8 cellular contexts compared by ENCODE assay signal in the genomic region with DNA sequence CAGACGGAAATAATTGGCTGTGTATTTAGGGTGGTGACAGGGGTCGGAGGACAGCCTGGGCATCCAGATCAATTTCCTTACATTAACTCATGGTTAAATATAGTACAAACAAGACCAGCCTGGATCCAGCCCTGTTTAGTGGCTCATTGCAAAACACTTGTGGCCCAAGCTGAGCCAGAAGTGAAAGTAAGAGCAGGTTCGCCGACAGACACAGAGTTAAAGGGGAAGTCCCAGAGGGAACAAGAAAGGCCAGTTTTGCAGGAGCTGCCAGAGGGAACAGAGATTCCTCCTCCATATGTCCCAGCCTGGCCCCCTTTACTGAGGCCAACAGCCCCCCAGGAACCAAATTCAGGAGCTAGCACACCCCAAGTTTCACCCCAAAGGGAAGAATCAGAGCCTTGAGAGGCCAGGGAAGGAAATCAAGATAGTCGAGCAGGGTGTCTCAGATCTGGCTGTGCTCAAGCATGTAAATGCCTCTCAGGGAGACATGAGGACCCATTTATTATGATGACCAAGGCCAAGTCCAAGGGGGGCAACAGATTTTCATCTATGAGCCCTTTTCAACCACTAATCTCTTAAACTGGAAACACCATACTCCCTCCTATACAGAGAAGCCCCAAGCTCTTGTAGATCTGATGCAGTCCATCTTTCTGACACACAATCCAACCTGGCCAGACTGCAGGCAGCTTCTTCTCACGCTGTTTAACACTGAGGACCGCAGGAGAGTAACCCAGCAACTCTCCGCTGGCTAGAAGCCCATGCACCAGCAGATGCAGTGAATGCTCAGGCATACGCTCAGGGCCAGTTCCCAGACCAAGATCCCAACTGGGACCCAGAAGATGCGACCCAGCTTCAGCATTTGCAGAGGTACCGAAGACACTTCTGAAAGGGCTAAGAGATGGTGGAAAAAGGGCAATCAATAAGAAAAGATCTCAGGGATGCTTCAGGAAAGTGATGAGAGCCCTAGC. TPM values are rescaled to one million over a fixed set of nuclear protein-coding genes. Genes with fewer than 3 reads are reported as not detected.
A peak's percentile ranks its signal among the peaks of the same experiment; 100 is the strongest.
DNase-seq lines count a peak whose midpoint lies in the region; ATAC-seq, FAIRE-seq and TF ChIP-seq lines count a peak whose summit lies in the region.

No MANE protein-coding gene starts in this region.

- CTCF ChIA-PET in mammary epithelial cell (lab: Charles Lee; ENCODE audit: low non-redundant PET): no interaction called here

- H3K4me1 ChIP-seq in OCI-LY1 (ENCODE audit: insufficient read depth, low read length, severe bottlenecking) (peaks cover 10% of the 10 kb centered on the region), mammary epithelial cell (ENCODE audit: insufficient read depth, low read length) (no peaks in the 10 kb centered on the region), thyroid gland (peaks cover 12 to 15% of the 10 kb centered on the region in 2 donors)

- no peaks in the 10 kb centered on the region for H3K36me3 Mint-ChIP-seq in mesothelial cell of epicardium

- H3K9ac ChIP-seq in OCI-LY1 (ENCODE audit: low read length) (no peak overlapping the region; the same call in 1 of the 2 replicates), mammary epithelial cell (ENCODE audit: insufficient read depth, low read length) (no peak overlapping the region)

- dilution Hi-C loops in mammary epithelial cell (cut with HindIII; ENCODE audit: low sequenced_read_pairs): no loop called here

- no peaks in the 10 kb centered on the region for H3K27me3 Mint-ChIP-seq in mesothelial cell of epicardium (ENCODE audit: low read depth)

- H2AFZ ChIP-seq in OCI-LY1 (ENCODE audit: low read length) (0 out of 2 replicates have a peak overlapping the region, but pooled peaks have one; percentile 6), mammary epithelial cell (ENCODE audit: low read depth, low read length) (peak overlapping the region; percentile 93)

- peak; percentile 96 for ATAC-seq in GM18502 (IDR thresholded peaks at IDR 0.05; ENCODE audit: poor library complexity, unreplicated experiment)
- ATAC-seq in HG02885 (IDR thresholded peaks at IDR 0.05; ENCODE audit: poor library complexity, unreplicated experiment): peak; percentile 95

- H3K27me3 ChIP-seq in OCI-LY1 (ENCODE audit: insufficient read depth, low read length) (peaks cover 12% of the 10 kb centered on the region; the same call in 1 of the 2 replicates), mammary epithelial cell (ENCODE audit: insufficient read depth, low read length) (no peaks in the 10 kb centered on the region), thyroid gland (no peaks in the 10 kb centered on the region)

- no TSS peak for BruUV-seq in mammary epithelial cell (replicated peaks; lab: Mats Ljungman, UMichigan)

- no peaks in the 10 kb centered on the region for H3K79me2 ChIP-seq in OCI-LY1 (ENCODE audit: insufficient read depth, low read length)
- no peaks in the 10 kb centered on the region for H3K79me2 ChIP-seq in mammary epithelial cell (ENCODE audit: insufficient read depth, low read length)

- H3K4me3 ChIP-seq in OCI-LY1 (ENCODE audit: low read depth, low read length, poor library complexity, severe bottlenecking): peak overlapping the region; percentile 24
- peak overlapping the region; percentile 8 to 37 (median 21) for H3K4me3 ChIP-seq in mammary epithelial cell (replicated peaks in 1 of 3; ENCODE audit: insufficient read depth in 1 of 3, low read depth in 2 of 3, low read length in 3 of 3)
- H3K4me3 ChIP-seq in thyroid gland (replicated peaks in 1 of 3): peak overlapping the region in 1 of 3 donors; percentile 21

- WGBS in mammary epithelial cell (ENCODE audit: low coverage, missing lambda C conversion rate): 54% methylated on average over 9 of the region's 11 CpGs
- 41 to 45% methylated on average over 11 of the region's 11 CpGs for WGBS in thyroid gland, 2 donors

- no peaks in the 10 kb centered on the region for H3K9me3 Mint-ChIP-seq in mesothelial cell of epicardium

- TF ChIP-seq POLR2A in thyroid gland (IDR thresholded peaks at IDR 0.05): no peak

- H3K27ac Mint-ChIP-seq in mesothelial cell of epicardium: peak overlapping the region; percentile 96

- DNase-seq in mammary epithelial cell (peak; percentile 83), mesothelial cell of epicardium (ENCODE audit: low spot score in 2 of 2, unreplicated experiment in 2 of 2) (peak in 1 of 2 experiments; percentile 47), thyroid gland (peak; percentile 70 to 75), superior temporal gyrus (ENCODE audit: extremely low spot score) (no peak)

- peak; percentile 72 for FAIRE-seq in A204.1 (lab: Jason Lieb, UNC)

- in situ Hi-C loops in mammary epithelial cell (cut with MboI; ENCODE audit: low sequenced_read_pairs in 2 of 2): no loop called here

- H4K20me1 ChIP-seq in OCI-LY1 (ENCODE audit: insufficient read depth, low read length) (no peaks in the 10 kb centered on the region), mammary epithelial cell (ENCODE audit: insufficient read depth, low read length) (no peaks in the 10 kb centered on the region)

- H3K36me3 ChIP-seq in OCI-LY1 (ENCODE audit: insufficient read depth, low read length): no peaks in the 10 kb centered on the region; the same call in 1 of the 2 replicates
- H3K36me3 ChIP-seq in mammary epithelial cell (ENCODE audit: insufficient read depth, low read length): no peaks in the 10 kb centered on the region
- no peaks in the 10 kb centered on the region for H3K36me3 ChIP-seq in thyroid gland

- TF ChIP-seq CTCF in OCI-LY1 (IDR thresholded peaks at IDR 0.05; ENCODE audit: low read length) (no peak), mammary epithelial cell (conservative IDR thresholded peaks at IDR 0.05 in 1 of 2, IDR thresholded peaks at IDR 0.05 in 1 of 2; ENCODE audit: extremely low read depth in 1 of 2, insufficient read depth in 1 of 2, low read depth in 1 of 2, low read length in 2 of 2) (no peak), mesothelial cell of epicardium (IDR thresholded peaks at IDR 0.05; ENCODE audit: unreplicated experiment) (no peak), thyroid gland (IDR thresholded peaks at IDR 0.05) (no peak)

- peak overlapping the region; percentile 45 for H3K4me3 Mint-ChIP-seq in mesothelial cell of epicardium

- H3K4me1 Mint-ChIP-seq in mesothelial cell of epicardium: peaks cover 22% of the 10 kb centered on the region

- intact Hi-C loops in mammary epithelial cell (cut with micrococcal nuclease): no loop called here
- intact Hi-C loops in thyroid gland (cut with DNase I): no loop called here

- H3K9me2 ChIP-seq in OCI-LY1 (ENCODE audit: low read depth, low read length): no peaks in the 10 kb centered on the region

- H3K27ac ChIP-seq in OCI-LY1 (ENCODE audit: low read depth, low read length, poor library complexity, severe bottlenecking): no peak overlapping the region
- no peak overlapping the region for H3K27ac ChIP-seq in mammary epithelial cell (ENCODE audit: insufficient read depth, low read depth, low read length)
- H3K27ac ChIP-seq in thyroid gland: peak overlapping the region; percentile 12 to 78 (median 67)

- H3K4me2 ChIP-seq in OCI-LY1 (ENCODE audit: low read length): peak overlapping the region; percentile 60
- H3K4me2 ChIP-seq in mammary epithelial cell (ENCODE audit: insufficient read depth, low read depth, low read length): peak overlapping the region; percentile 89

- H3F3A ChIP-seq in OCI-LY1 (ENCODE audit: insufficient read depth, low read length): no peaks in the 10 kb centered on the region

- H3K9me3 ChIP-seq in OCI-LY1 (ENCODE audit: low read length): peaks cover 3% of the 10 kb centered on the region; the same call in 1 of the 2 replicates
- no peaks in the 10 kb centered on the region for H3K9me3 ChIP-seq in mammary epithelial cell (replicated peaks; ENCODE audit: insufficient read depth, low read length)
- no peaks in the 10 kb centered on the region for H3K9me3 ChIP-seq in thyroid gland

RNA-seq across cellular contexts. Expression of gene ADCK2, which starts 15.9 kb away (rescaled TPM):
- 10 to 100 TPM; 21.8 to 22.4 TPM for total RNA-seq in mammary epithelial cell
- polyA plus RNA-seq in mammary epithelial cell: 14.4 TPM
- 17.4 TPM for polyA minus RNA-seq in mammary epithelial cell
- 24.9 to 28.8 TPM (median 26.6 TPM) in 3 replicates for total RNA-seq in mesothelial cell of epicardium
- total RNA-seq in thyroid gland: 10 to 100 TPM; 19.9 to 46.1 (median 32.7) TPM

RNA-seq across cellular contexts. Expression of gene DENND2A, which starts 16.2 kb away (rescaled TPM):
- 1 to 10 TPM in 1 of 2 donors, under 1 TPM in 1; 0.17 to 1.6 TPM for total RNA-seq in mammary epithelial cell
- polyA plus RNA-seq in mammary epithelial cell: 0.25 TPM
- not detected for polyA minus RNA-seq in mammary epithelial cell
- total RNA-seq in mesothelial cell of epicardium: 31.9 to 38.0 TPM (median 32.3 TPM) in 3 replicates
- 10 to 100 TPM in 1 of 4 donors, 1 to 10 TPM in 3; 2.0 to 10.9 (median 5.1) TPM for total RNA-seq in thyroid gland

RNA-seq across cellular contexts. Expression of gene NDUFB2, which starts 39.7 kb away (rescaled TPM):
- total RNA-seq in mammary epithelial cell: 100 to 1,000 TPM in 1 of 2 donors, 10 to 100 TPM in 1; 77.0 to 195 TPM
- polyA plus RNA-seq in mammary epithelial cell: 434 TPM
- polyA minus RNA-seq in mammary epithelial cell: 78.7 TPM
- 115 to 129 TPM (median 120 TPM) in 3 replicates for total RNA-seq in mesothelial cell of epicardium
- total RNA-seq in thyroid gland: 100 to 1,000 TPM; 213 to 955 (median 698) TPM

Comparison
In these comparisons a context has a peak if more than half of its experiments do, and no peak if none do; other contexts are left out.
1. H3K27ac ChIP-seq: peak in thyroid gland (3 of 3); none in OCI-LY1 (single experiment) and mammary epithelial cell (single experiment).